In the genomic region with DNA sequence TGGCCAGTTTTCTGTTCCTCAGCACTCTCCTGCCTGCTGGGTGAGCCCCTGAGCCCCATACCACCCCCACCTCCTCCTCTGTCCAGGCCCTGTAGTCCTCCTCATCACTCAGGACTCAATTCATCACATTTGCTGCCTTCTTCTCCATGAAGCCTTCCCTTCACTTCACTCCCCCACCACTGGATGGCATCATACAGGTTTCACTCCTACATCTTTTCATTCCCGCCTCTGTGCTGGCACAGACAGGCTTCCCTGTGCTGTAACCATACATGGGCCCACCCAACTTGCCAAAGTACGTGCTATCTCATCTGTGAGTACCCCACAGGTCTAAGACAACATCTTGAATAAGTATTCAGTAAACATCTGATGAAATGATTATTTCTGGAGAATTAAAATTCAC, we compare ENCODE assay signal across 8 cellular contexts. TPM values are rescaled to one million over a fixed set of nuclear protein-coding genes. Genes with fewer than 3 reads are reported as not detected.
A peak's percentile ranks its signal among the peaks of the same experiment; 100 is the strongest.
DNase-seq lines count a peak whose midpoint lies in the region; ATAC-seq and TF ChIP-seq lines count a peak whose summit lies in the region.

No MANE protein-coding gene starts in this region.

- H3F3A ChIP-seq in PC-9 (ENCODE audit: insufficient read depth, low read depth) = no peaks in the 10 kb centered on the region

- H3K27ac Mint-ChIP-seq in dendritic cell treated with granulocyte-macrophage colony-stimulating factor and Interleukin-4, amounts not matched to agents 40 ng/mL and 50 ng/mL, for 4 days = peak overlapping the region; percentile 72

- TF ChIP-seq CTCF in heart right ventricle (IDR thresholded peaks at IDR 0.05) = peak in 7 of 9 donors; percentile 24 to 47 (median 37)
- peak; percentile 55 for TF ChIP-seq CTCF in PC-9 (conservative IDR thresholded peaks at IDR 0.05)

- H3K18ac ChIP-seq in trophoblast cell (ENCODE audit: low read length) = no peak overlapping the region

- ATAC-seq in heart right ventricle (no peak), Right ventricle myocardium inferior (no peak), HG03460 (IDR thresholded peaks at IDR 0.05; ENCODE audit: unreplicated experiment) (no peak)

- no peak overlapping the region for H2AFZ ChIP-seq in PC-9
- no peak overlapping the region for H2AFZ ChIP-seq in trophoblast cell (ENCODE audit: insufficient read depth, low read length, poor library complexity)

- H3K27me3 Mint-ChIP-seq in dendritic cell treated with granulocyte-macrophage colony-stimulating factor and Interleukin-4, amounts not matched to agents 40 ng/mL and 50 ng/mL, for 4 days = no peaks in the 10 kb centered on the region

- POLR2A ChIA-PET in PC-9 (lab: Charles Lee; ENCODE audit: unreplicated experiment) = no interaction called here

- H3K4me2 ChIP-seq in PC-9 (no peak overlapping the region), trophoblast cell (ENCODE audit: low read length) (no peak overlapping the region)

- no peak overlapping the region for H2BK12ac ChIP-seq in trophoblast cell (ENCODE audit: low read length)

- no peak overlapping the region for H3K4me3 ChIP-seq in heart right ventricle
- no peak overlapping the region for H3K4me3 ChIP-seq in PC-9
- H3K4me3 ChIP-seq in trophoblast cell (ENCODE audit: low read depth, low read length) = no peak overlapping the region

- H3K36me3 Mint-ChIP-seq in dendritic cell treated with granulocyte-macrophage colony-stimulating factor and Interleukin-4, amounts not matched to agents 40 ng/mL and 50 ng/mL, for 4 days (ENCODE audit: low read depth) = peaks cover 91% of the 10 kb centered on the region

- H4K91ac ChIP-seq in trophoblast cell (ENCODE audit: low read depth, low read length) = no peak overlapping the region

- WGBS in heart right ventricle, 2 donors = 82 to 85% methylated on average over 2 of the region's 2 CpGs
- WGBS in trophoblast cell (ENCODE audit: extremely low coverage, insufficient coverage, insufficient read length) = no CpG with 5 or more reads among the region's 2 CpGs

- no TSS peak for BruUV-seq in PC-9 (replicated peaks; lab: Mats Ljungman, UMichigan)

- peak overlapping the region; percentile 2 for H3K4me3 Mint-ChIP-seq in dendritic cell treated with granulocyte-macrophage colony-stimulating factor and Interleukin-4, amounts not matched to agents 40 ng/mL and 50 ng/mL, for 4 days

- peaks cover 87% of the 10 kb centered on the region for H3K4me1 Mint-ChIP-seq in dendritic cell treated with granulocyte-macrophage colony-stimulating factor and Interleukin-4, amounts not matched to agents 40 ng/mL and 50 ng/mL, for 4 days (ENCODE audit: low read depth)

- H2BK120ac ChIP-seq in trophoblast cell (ENCODE audit: insufficient read depth, low read length, poor library complexity) = no peak overlapping the region

- H4K20me1 ChIP-seq in PC-9 (ENCODE audit: insufficient read depth) = no peaks in the 10 kb centered on the region; the same call in none of the 2 replicates

- H3K27me3 ChIP-seq in heart right ventricle (no peaks in the 10 kb centered on the region), PC-9 (ENCODE audit: insufficient read depth, low read depth) (no peaks in the 10 kb centered on the region), trophoblast cell (ENCODE audit: insufficient read depth, low read length) (no peaks in the 10 kb centered on the region)

- no peak overlapping the region for H3K23ac ChIP-seq in trophoblast cell (ENCODE audit: low read length)

- H3K79me2 ChIP-seq in PC-9 (ENCODE audit: low read depth) = no peaks in the 10 kb centered on the region
- peaks cover 6% of the 10 kb centered on the region for H3K79me2 ChIP-seq in trophoblast cell (ENCODE audit: control insufficient read depth, insufficient read depth, low read length, poor library complexity)

- no peak overlapping the region for H3K14ac ChIP-seq in trophoblast cell (ENCODE audit: low read length)

- no peak overlapping the region for H3K9ac ChIP-seq in trophoblast cell (ENCODE audit: low read length)

- H3K4ac ChIP-seq in trophoblast cell (ENCODE audit: low read depth, low read length) = no peak overlapping the region

- H4K8ac ChIP-seq in trophoblast cell (ENCODE audit: low read depth, low read length) = peak overlapping the region; percentile 24

- no peaks in the 10 kb centered on the region for H3K9me3 Mint-ChIP-seq in dendritic cell treated with granulocyte-macrophage colony-stimulating factor and Interleukin-4, amounts not matched to agents 40 ng/mL and 50 ng/mL, for 4 days

- H4K12ac ChIP-seq in trophoblast cell (ENCODE audit: low read depth, low read length) = no peak overlapping the region

- H3K9me3 ChIP-seq in heart right ventricle (no peaks in the 10 kb centered on the region), PC-9 (ENCODE audit: insufficient read depth, low read depth) (no peaks in the 10 kb centered on the region), trophoblast cell (ENCODE audit: insufficient read depth, low read depth, low read length) (no peaks in the 10 kb centered on the region)

- CTCF ChIA-PET in PC-9 (lab: Charles Lee) = no interaction called here

- no peak overlapping the region for H2AK5ac ChIP-seq in trophoblast cell (ENCODE audit: low read length)

- H2BK5ac ChIP-seq in trophoblast cell (ENCODE audit: low read depth, low read length, poor library complexity) = no peak overlapping the region

- H3K27ac ChIP-seq in heart right ventricle = peak overlapping the region; percentile 83 to 93 (median 88)
- no peak overlapping the region for H3K27ac ChIP-seq in PC-9
- no peak overlapping the region for H3K27ac ChIP-seq in trophoblast cell (ENCODE audit: low read depth, low read length)

- H3K9me2 ChIP-seq in PC-9 (ENCODE audit: insufficient read depth) = no peaks in the 10 kb centered on the region

- H3K79me1 ChIP-seq in trophoblast cell (ENCODE audit: low read length) = peaks cover 4% of the 10 kb centered on the region

- H3K36me3 ChIP-seq in heart right ventricle = peaks cover 0 to 54% (median 0%) of the 10 kb centered on the region in 9 donors
- H3K36me3 ChIP-seq in PC-9 (ENCODE audit: low read depth) = no peaks in the 10 kb centered on the region
- peaks cover 20 to 28% of the 10 kb centered on the region in 2 experiments for H3K36me3 ChIP-seq in trophoblast cell (ENCODE audit: control insufficient read depth in 1 of 2, insufficient read depth in 2 of 2, low read length in 2 of 2)

- peaks cover 47 to 96% (median 82%) of the 10 kb centered on the region in 9 donors for H3K4me1 ChIP-seq in heart right ventricle
- H3K4me1 ChIP-seq in PC-9 (replicated peaks; ENCODE audit: insufficient read depth) = no peaks in the 10 kb centered on the region
- H3K4me1 ChIP-seq in trophoblast cell (ENCODE audit: control insufficient read depth in 1 of 2, insufficient read depth in 2 of 2, low read length in 2 of 2) = peaks cover 15 to 32% of the 10 kb centered on the region in 2 experiments

- DNase-seq in heart right ventricle (peak in 1 of 2 donors; percentile 16), Right ventricle myocardium inferior (ENCODE audit: missing footprints) (no peak), PC-9 (no peak), trophoblast cell (peak in 1 of 2 donors; percentile 40), superior temporal gyrus (ENCODE audit: extremely low spot score) (no peak)
- DNase-seq in activated CD4-positive, CD25-positive, alpha-beta regulatory T cell treated with anti-CD3 and anti-CD28 coated beads, Interleukin-2, amount 50 U/mL, for 72 hours = no peak

- intact Hi-C loops in heart right ventricle (cut with DNase I) (loop anchor here in 8 of 10 donors (5.0 kb wide), 2 partner anchors 32 to 47 kb away; no protein-coding TSS in a partner anchor), Right ventricle myocardium inferior (cut with DNase I) (loop anchor here (5.0 kb wide), 2 partner anchors 32 to 152 kb away; no protein-coding TSS in a partner anchor), PC-9 (cut with micrococcal nuclease; ENCODE audit: unreplicated experiment) (loop anchor here (10.0 kb wide), 1 partner anchor 350 kb away; no protein-coding TSS in a partner anchor)
- intact Hi-C loops in dendritic cell treated with granulocyte-macrophage colony-stimulating factor and Interleukin-4, amounts not matched to agents 40 ng/mL and 50 ng/mL, for 4 days (cut with micrococcal nuclease) = no loop called here

RNA-seq across cellular contexts. Expression of gene SLC45A1, which starts 56.9 kb away (rescaled TPM):
- 1 to 10 TPM in 7 of 10 donors, under 1 TPM in 3; 0.53 to 2.7 (median 1.5) TPM for total RNA-seq in heart right ventricle
- polyA plus RNA-seq in heart right ventricle = 1 to 10 TPM; 3.2 to 4.1 TPM
- total RNA-seq in Right ventricle myocardium inferior = 2.5 TPM
- total RNA-seq in PC-9 (2021) = 0.20 TPM in 1 of 2 replicates, not detected in the other
- polyA plus RNA-seq in trophoblast cell (2013) = 0.49 and 0.65 TPM in 2 replicates

Comparison
In these comparisons a context has a peak if more than half of its experiments do, and no peak if none do; other contexts are left out.
1. H3K27ac ChIP-seq: peak in heart right ventricle (10 of 10); none in PC-9 (single experiment) and trophoblast cell (single experiment).